10 cellular contexts compared by ENCODE assay signal in genomic region chr1:171715813-171716251, GRCh38. TPM values are rescaled to one million over a fixed set of nuclear protein-coding genes. Genes with fewer than 3 reads are reported as not detected.
DNase-seq lines count a peak whose midpoint lies in the region; ATAC-seq and TF ChIP-seq lines count a peak whose summit lies in the region.
"Had no signal": no experiment of that assay in that cellular context is flagged by ENCODE, and none has a peak within 500 bp of the region (broad histone marks: within the 10 kb centered on the region; RNA-seq: fewer than 3 reads in every experiment).

No MANE protein-coding gene starts in this region.

- TF ChIP-seq POLR2A in gastroesophageal sphincter (IDR thresholded peaks at IDR 0.05) = no peak
- no peak for TF ChIP-seq POLR2A in transverse colon (IDR thresholded peaks at IDR 0.05)

- no peak overlapping the region; the same call in 1 of the 2 replicates for H3K4me3 ChIP-seq in SK-N-MC
- no peak overlapping the region for H3K4me3 ChIP-seq in gastroesophageal sphincter
- no peak overlapping the region for H3K4me3 ChIP-seq in transverse colon
- no peak overlapping the region for H3K4me3 ChIP-seq in MG63
- H3K4me3 ChIP-seq: BLaER1 had no signal

- H3K4me1 ChIP-seq in gastroesophageal sphincter (peaks cover 0 to 42% (median 15%) of the 10 kb centered on the region in 3 donors), transverse colon (peaks cover 0 to 20% (median 3%) of the 10 kb centered on the region in 4 donors)

- H3K27ac ChIP-seq in SK-N-MC (peak overlapping the region; percentile 48), gastroesophageal sphincter (peak overlapping the region; percentile 61 to 72 (median 65)), transverse colon (no peak overlapping the region)
- H3K27ac ChIP-seq: BLaER1 had no signal

- TF ChIP-seq CTCF in gastroesophageal sphincter (IDR thresholded peaks at IDR 0.05) (peak; percentile 55 to 82 (median 72)), transverse colon (IDR thresholded peaks at IDR 0.05) (peak; percentile 31 to 49 (median 43))

- TF ChIP-seq EP300 in gastroesophageal sphincter (IDR thresholded peaks at IDR 0.05) (no peak), transverse colon (IDR thresholded peaks at IDR 0.05; ENCODE audit: low read depth) (no peak)

- peak; percentile 46 for ATAC-seq in gastroesophageal sphincter
- no peak for ATAC-seq in GM18511 (IDR thresholded peaks at IDR 0.05; ENCODE audit: unreplicated experiment)

- H3K27me3 ChIP-seq in gastroesophageal sphincter (no peaks in the 10 kb centered on the region), transverse colon (no peaks in the 10 kb centered on the region), MG63 (no peaks in the 10 kb centered on the region)
- H3K27me3 ChIP-seq: BLaER1 had no signal

- intact Hi-C loops in transverse colon (cut with DNase I; ENCODE audit: low total_unique reads) = loop anchor here (2.0 kb wide), 1 partner anchor 71 kb away; no protein-coding TSS in a partner anchor

- H3K36me3 ChIP-seq in SK-N-MC (ENCODE audit: insufficient read depth, low read length) (no peaks in the 10 kb centered on the region), gastroesophageal sphincter (peaks cover 0 to 11% of the 10 kb centered on the region in 2 donors), transverse colon (no peaks in the 10 kb centered on the region), MG63 (no peaks in the 10 kb centered on the region; the same call in 1 of the 2 replicates)

- peak; percentile 16 for DNase-seq in NCI-H2196 (lab: John Stamatoyannopoulos, UW; ENCODE audit: unreplicated experiment)
- DNase-seq in NCI-H2196 treated with DMSO at 0.1 percent for 48 hours (lab: John Stamatoyannopoulos, UW; ENCODE audit: unreplicated experiment) = no peak
- peak; percentile 30 for DNase-seq in SK-N-MC (ENCODE audit: low read depth, low spot score)
- no peak for DNase-seq in transverse colon
- DNase-seq in MG63 = no peak
- no peak for DNase-seq in NCI-H1436 treated with DMSO at 0.1 percent for 48 hours (lab: John Stamatoyannopoulos, UW)
- DNase-seq: retina had no signal

- in situ Hi-C loops in transverse colon (cut with MboI; ENCODE audit: low pct_ligation_motif_present in 1 of 4, low pct_unique_long_range_greater_than_20kb in 1 of 4, low sequenced_read_pairs in 3 of 4) = no loop called here

- peak overlapping the region; percentile 42 for H3K9ac ChIP-seq in SK-N-MC (ENCODE audit: insufficient read length)
- H3K9ac ChIP-seq: BLaER1 had no signal

- H3K9me3 ChIP-seq in SK-N-MC (ENCODE audit: low read depth, low read length) (no peaks in the 10 kb centered on the region), gastroesophageal sphincter (no peaks in the 10 kb centered on the region), transverse colon (no peaks in the 10 kb centered on the region), MG63 (no peaks in the 10 kb centered on the region)
- H3K9me3 ChIP-seq: BLaER1 had no signal

- 5 to 47% methylated on average over 2 to 3 of the region's 3 CpGs for WGBS in gastroesophageal sphincter (ENCODE audit: low coverage in 1 of 2), 2 donors
- WGBS in transverse colon (ENCODE audit: low coverage in 1 of 2), 2 donors = 56 to 76% methylated on average over 1 to 3 of the region's 3 CpGs

RNA-seq across cellular contexts. Expression of gene VAMP4, which starts 26.0 kb away (rescaled TPM):
- total RNA-seq in gastroesophageal sphincter (10 to 100 TPM; 16.3 to 37.5 (median 20.0) TPM), transverse colon (10 to 100 TPM in 1 of 4 donors, 1 to 10 TPM in 3; 6.0 to 14.3 (median 9.4) TPM)
- total RNA-seq in MG63 (2014; rRNA removed; shearing (Covaris generic); ENCODE audit: low replicate concordance) = 8.0 and 12.1 TPM in 2 replicates

Comparison
In these comparisons a context has a peak if more than half of its experiments do, and no peak if none do; other contexts are left out.
1. DNase-seq: peak in NCI-H2196 (single experiment) and SK-N-MC (single experiment); none in NCI-H2196 treated with DMSO at 0.1 percent for 48 hours (single experiment), transverse colon (single experiment), MG63 (single experiment) and NCI-H1436 treated with DMSO at 0.1 percent for 48 hours (single experiment).
2. H3K27ac ChIP-seq: peak in SK-N-MC (single experiment) and gastroesophageal sphincter (4 of 4); none in transverse colon (0 of 4).